14 cellular contexts compared by ENCODE assay signal in the genomic region with DNA sequence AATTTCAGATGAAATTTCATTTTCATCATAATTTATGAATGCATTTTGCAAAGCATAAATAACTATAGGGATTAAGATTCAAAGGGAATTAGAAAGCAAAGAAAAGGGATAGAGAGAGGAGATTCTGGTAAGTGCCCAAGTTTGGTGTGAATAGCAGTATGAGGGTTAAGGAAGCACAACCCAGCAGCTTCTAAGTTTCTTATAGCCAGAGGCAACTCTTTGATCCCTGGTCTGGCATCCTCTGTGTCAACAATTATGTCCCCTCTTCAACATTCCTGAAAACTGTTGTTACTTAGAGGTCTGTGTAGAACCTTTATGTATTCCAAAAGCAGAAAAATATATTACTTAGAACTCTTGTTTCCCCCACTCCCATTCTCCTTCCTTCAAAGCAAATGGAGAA.
DNase-seq lines count a peak whose midpoint lies in the region; ATAC-seq and TF ChIP-seq lines count a peak whose summit lies in the region.
"Had no signal": no experiment of that assay in that cellular context is flagged by ENCODE, and none has a peak within 500 bp of the region (broad histone marks: within the 10 kb centered on the region; RNA-seq: fewer than 3 reads in every experiment).

No MANE protein-coding gene starts in this region.

- no peak overlapping the region for H3K4ac ChIP-seq in mesendoderm (ENCODE audit: low read depth, low read length)

- H4K8ac ChIP-seq in mesendoderm (ENCODE audit: low read depth, low read length): no peak overlapping the region

- H3K4me1 Mint-ChIP-seq in Caco-2 (ENCODE audit: low read depth, unreplicated experiment): peaks cover 25% of the 10 kb centered on the region
- H3K4me1 Mint-ChIP-seq in GM23338: peaks cover 28% of the 10 kb centered on the region
- H3K4me1 Mint-ChIP-seq in T-helper 2 cell treated with Interferon-gamma antibody and Interleukin-4, amounts not matched to agents 5 μg/mL and 100 μg/mL, for 36 hours (ENCODE audit: low read depth): no peaks in the 10 kb centered on the region
- H3K4me1 Mint-ChIP-seq: CD4-positive, alpha-beta memory T cell had no signal

- H3K79me2 ChIP-seq in GM23338 (replicated peaks; ENCODE audit: insufficient read depth): no peaks in the 10 kb centered on the region
- H3K79me2 ChIP-seq in mesendoderm (ENCODE audit: control insufficient read depth, insufficient read depth, low read length): no peaks in the 10 kb centered on the region

- H3K27me3 Mint-ChIP-seq in Caco-2 (ENCODE audit: insufficient read depth, unreplicated experiment) (no peaks in the 10 kb centered on the region), GM23338 (ENCODE audit: insufficient read depth, low read depth, poor library complexity) (peaks cover 5% of the 10 kb centered on the region)
- H3K27me3 Mint-ChIP-seq in T-helper 2 cell treated with Interferon-gamma antibody and Interleukin-4, amounts not matched to agents 5 μg/mL and 100 μg/mL, for 36 hours (ENCODE audit: low read depth): peaks cover 4% of the 10 kb centered on the region

- no peaks in the 10 kb centered on the region for H3K36me3 Mint-ChIP-seq in Caco-2 (ENCODE audit: insufficient read depth, unreplicated experiment)
- no peaks in the 10 kb centered on the region for H3K36me3 Mint-ChIP-seq in GM23338 (ENCODE audit: low read depth)
- no peaks in the 10 kb centered on the region for H3K36me3 Mint-ChIP-seq in T-helper 2 cell treated with Interferon-gamma antibody and Interleukin-4, amounts not matched to agents 5 μg/mL and 100 μg/mL, for 36 hours (ENCODE audit: low read depth)
- H3K36me3 Mint-ChIP-seq: CD4-positive, alpha-beta memory T cell had no signal

- H3K27ac Mint-ChIP-seq in Caco-2 (ENCODE audit: unreplicated experiment): peak overlapping the region; percentile 30
- H3K27ac Mint-ChIP-seq in GM23338: no peak overlapping the region
- H3K27ac Mint-ChIP-seq in T-helper 2 cell treated with Interferon-gamma antibody and Interleukin-4, amounts not matched to agents 5 μg/mL and 100 μg/mL, for 36 hours: no peak overlapping the region
- H3K27ac Mint-ChIP-seq: CD4-positive, alpha-beta memory T cell had no signal

- H3K9me3 ChIP-seq in Caco-2: no peaks in the 10 kb centered on the region
- H3K9me3 ChIP-seq: HAP-1 had no signal

- no peak overlapping the region for H4K5ac ChIP-seq in mesendoderm (ENCODE audit: low read length)

- DNase-seq in Caco-2 (peak in 1 of 2 experiments; percentile 24), GM23338 (ENCODE audit: low spot score) (peak; percentile 7), mesendoderm (peak; percentile 60), KBM-7 (no peak)
- DNase-seq in T-helper 2 cell treated with Interferon-gamma antibody and Interleukin-4, amounts not matched to agents 5 μg/mL and 100 μg/mL, for 36 hours (ENCODE audit: low spot score): no peak
- DNase-seq: C1 segment of cervical spinal cord; CD4-positive, alpha-beta memory T cell; DMS 273 treated with DMSO at 0.1 percent for 48 hours; DMS79; EL; GF-D8; GOT3 had no signal

- no peak overlapping the region for H3K4me2 ChIP-seq in GM23338
- H3K4me2 ChIP-seq in mesendoderm (ENCODE audit: low read length): no peak overlapping the region

- intact Hi-C loops in Caco-2 (cut with micrococcal nuclease; ENCODE audit: unreplicated experiment): loop anchor here (2.0 kb wide), 1 partner anchor 34 kb away; no protein-coding TSS in a partner anchor

- H3F3A ChIP-seq in GM23338 (replicated peaks; ENCODE audit: low read depth): no peaks in the 10 kb centered on the region

- no peaks in the 10 kb centered on the region for H3K79me1 ChIP-seq in mesendoderm (ENCODE audit: low read length)

- no peaks in the 10 kb centered on the region for H4K20me1 ChIP-seq in GM23338 (replicated peaks; ENCODE audit: insufficient read depth)

- no peak overlapping the region for H3K4me3 ChIP-seq in Caco-2 (ENCODE audit: low read depth, low read length)
- no peak overlapping the region for H3K4me3 ChIP-seq in GM23338
- no peak overlapping the region for H3K4me3 ChIP-seq in mesendoderm (ENCODE audit: low read length)
- H3K4me3 ChIP-seq: HAP-1 had no signal

- BruUV-seq in Caco-2 (replicated peaks; lab: Mats Ljungman, UMichigan): no TSS peak

- no peak overlapping the region for H3K56ac ChIP-seq in mesendoderm (ENCODE audit: low read length)

- H3K23ac ChIP-seq in mesendoderm (ENCODE audit: low read length): no peak overlapping the region

- H3K9me3 Mint-ChIP-seq in Caco-2 (ENCODE audit: unreplicated experiment): no peaks in the 10 kb centered on the region
- H3K9me3 Mint-ChIP-seq in GM23338: no peaks in the 10 kb centered on the region
- no peaks in the 10 kb centered on the region for H3K9me3 Mint-ChIP-seq in T-helper 2 cell treated with Interferon-gamma antibody and Interleukin-4, amounts not matched to agents 5 μg/mL and 100 μg/mL, for 36 hours

- no peak for TF ChIP-seq CTCF in Caco-2 (IDR thresholded peaks at IDR 0.05; ENCODE audit: insufficient read depth in 1 of 2, low read depth in 1 of 2, low read length in 1 of 2, severe bottlenecking in 1 of 2, unreplicated experiment in 1 of 2)
- no peak for TF ChIP-seq CTCF in GM23338 (conservative IDR thresholded peaks at IDR 0.05; ENCODE audit: low read depth in 2 of 2)

- POLR2A ChIA-PET in Caco-2 (lab: Charles Lee): no interaction called here

- H3K18ac ChIP-seq in mesendoderm (ENCODE audit: low read length): no peak overlapping the region

- no peak overlapping the region for H2AFZ ChIP-seq in GM23338

- no peak overlapping the region for H2BK15ac ChIP-seq in mesendoderm (replicated peaks; ENCODE audit: low read depth)

- no peak overlapping the region for H3K4me3 Mint-ChIP-seq in Caco-2 (ENCODE audit: unreplicated experiment)
- no peak overlapping the region for H3K4me3 Mint-ChIP-seq in GM23338
- H3K4me3 Mint-ChIP-seq in T-helper 2 cell treated with Interferon-gamma antibody and Interleukin-4, amounts not matched to agents 5 μg/mL and 100 μg/mL, for 36 hours: no peak overlapping the region
- H3K4me3 Mint-ChIP-seq: CD4-positive, alpha-beta memory T cell had no signal

- ATAC-seq in GM23338 (no peak), GM21723 (IDR thresholded peaks at IDR 0.05; ENCODE audit: unreplicated experiment) (no peak)

- H3K27ac ChIP-seq in GM23338 (ENCODE audit: low read depth): no peak overlapping the region
- H3K27ac ChIP-seq in mesendoderm (ENCODE audit: low read depth, low read length): no peak overlapping the region

- in situ Hi-C loops in KBM-7 (cut with MboI; ENCODE audit: low pct_unique_long_range_greater_than_20kb, low sequenced_read_pairs): no loop called here

- H3K36me3 ChIP-seq in Caco-2 (ENCODE audit: control insufficient read depth, insufficient read depth, low read length) (no peaks in the 10 kb centered on the region), GM23338 (ENCODE audit: insufficient read depth) (no peaks in the 10 kb centered on the region), mesendoderm (ENCODE audit: control insufficient read depth, insufficient read depth, low read length) (no peaks in the 10 kb centered on the region)
- H3K36me3 ChIP-seq: HAP-1 had no signal

- H2BK5ac ChIP-seq in mesendoderm (ENCODE audit: low read length): no peak overlapping the region

- H2BK120ac ChIP-seq in mesendoderm (ENCODE audit: low read depth, low read length): no peak overlapping the region

- H3K9ac ChIP-seq in mesendoderm (ENCODE audit: low read length): no peak overlapping the region

- H2AK5ac ChIP-seq in mesendoderm (ENCODE audit: low read length): no peak overlapping the region

- CTCF ChIA-PET in Caco-2 (lab: Charles Lee): interaction anchor here (0.6 kb wide), 1 partner anchor 1549 kb away, joined by 3 read pairs; no protein-coding TSS in a partner anchor

- H3K4me1 ChIP-seq in Caco-2 (peaks cover 17% of the 10 kb centered on the region), GM23338 (ENCODE audit: insufficient read depth) (0 out of 2 replicates have a peak, but pooled peaks cover 6% of the 10 kb centered on the region), mesendoderm (ENCODE audit: control insufficient read depth, low read depth, low read length) (no peaks in the 10 kb centered on the region)
- H3K4me1 ChIP-seq: HAP-1 had no signal

- H3K9me2 ChIP-seq in GM23338 (ENCODE audit: insufficient read depth): 0 out of 2 replicates have a peak, but pooled peaks cover 4% of the 10 kb centered on the region

- H3K27me3 ChIP-seq in Caco-2 (replicated peaks; ENCODE audit: control insufficient read depth, insufficient read depth, low read length) (no peaks in the 10 kb centered on the region), GM23338 (ENCODE audit: insufficient read depth) (no peaks in the 10 kb centered on the region), mesendoderm (ENCODE audit: insufficient read depth, low read length, poor library complexity) (no peaks in the 10 kb centered on the region)

TF ChIP-seq in GM23338, 12 proteins besides CTCF, POLR2A, EP300 and RAD21:
- TF ChIP-seq EZH2 (IDR thresholded peaks at IDR 0.05; ENCODE audit: low read depth, unreplicated experiment): no peak
- TF ChIP-seq JUNB (IDR thresholded peaks at IDR 0.05; ENCODE audit: unreplicated experiment): no peak

Comparison
In these comparisons a context has a peak if more than half of its experiments do, and no peak if none do; other contexts are left out.
1. DNase-seq: peak in GM23338 (single experiment) and mesendoderm (single experiment); none in KBM-7 (single experiment) and T-helper 2 cell treated with Interferon-gamma antibody and Interleukin-4, amounts not matched to agents 5 μg/mL and 100 μg/mL, for 36 hours (single experiment).